ENCODE assay signal across 20 cellular contexts in genomic region chr21:29205988-29206387, GRCh38.
A peak's percentile ranks its signal among the peaks of the same experiment; 100 is the strongest.
DNase-seq lines count a peak whose midpoint lies in the region; ATAC-seq and TF ChIP-seq lines count a peak whose summit lies in the region.
"Had no signal": no experiment of that assay in that cellular context is flagged by ENCODE, and none has a peak within 500 bp of the region (broad histone marks: within the 10 kb centered on the region; RNA-seq: fewer than 3 reads in every experiment).

No MANE protein-coding gene starts in this region.

- peak; percentile 32 for ATAC-seq in esophagus mucosa
- no peak for ATAC-seq in CD8-positive, alpha-beta T cell
- ATAC-seq: GM23338, HCT116, HepG2 had no signal

- no peak overlapping the region for H3K4me3 ChIP-seq in prostate gland
- H3K4me3 ChIP-seq in CD8-positive, alpha-beta T cell (ENCODE audit: low read depth, low read length) = no peak overlapping the region
- H3K4me3 ChIP-seq: BLaER1 treated with 17β-estradiol and CSF1 and Interleukin-3, amounts not matched to agents 10 nM and 100 nM; GM23338 had no signal

- H3K9me3 Mint-ChIP-seq in CD8-positive, alpha-beta T cell = peaks cover 15% of the 10 kb centered on the region

- H3K36me3 ChIP-seq in prostate gland = no peaks in the 10 kb centered on the region
- no peaks in the 10 kb centered on the region for H3K36me3 ChIP-seq in CD8-positive, alpha-beta T cell (ENCODE audit: insufficient read depth, low read length)

- no peak for TF ChIP-seq CTCF in prostate gland (IDR thresholded peaks at IDR 0.05)
- TF ChIP-seq CTCF in CD8-positive, alpha-beta T cell (IDR thresholded peaks at IDR 0.05) = no peak

- no peak for TF ChIP-seq POLR2A in prostate gland (IDR thresholded peaks at IDR 0.05)

- WGBS in prostate gland = 68% methylated on average over 3 of the region's 3 CpGs

- peak overlapping the region; percentile 31 to 47 for H3K27ac ChIP-seq in prostate gland
- H3K27ac ChIP-seq in CD8-positive, alpha-beta T cell (ENCODE audit: low read depth, low read length) = no peak overlapping the region
- H3K27ac ChIP-seq: 22Rv1, KMS-11 had no signal

- DNase-seq in NCI-H2227 treated with DMSO at 0.1 percent for 48 hours (lab: John Stamatoyannopoulos, UW) (peak; percentile 23), NCI-H2227 (lab: John Stamatoyannopoulos, UW; ENCODE audit: unreplicated experiment) (no peak), prostate gland (ENCODE audit: low spot score) (no peak), putamen (ENCODE audit: low spot score) (no peak)
- no peak for DNase-seq in activated T-cell treated with anti-CD3 and anti-CD28 coated beads, Interleukin-2, amount 50 U/mL, for 1 hour
- DNase-seq in CD8-positive, alpha-beta T cell = no peak
- DNase-seq: CD8-positive, alpha-beta memory T cell; COR-L47; DMS79; GDM1; H7; HFFc6 had no signal

- H3K4me3 Mint-ChIP-seq in CD8-positive, alpha-beta T cell = no peak overlapping the region
- H3K4me3 Mint-ChIP-seq: B cell; CD8-positive, alpha-beta memory T cell; GM23338; HFFc6 had no signal

- H3K4me1 Mint-ChIP-seq in CD8-positive, alpha-beta T cell (ENCODE audit: low read depth) = no peaks in the 10 kb centered on the region
- H3K4me1 Mint-ChIP-seq: CD8-positive, alpha-beta memory T cell; GM23338 had no signal

- no peaks in the 10 kb centered on the region for H3K36me3 Mint-ChIP-seq in CD8-positive, alpha-beta T cell

- POLR2A ChIA-PET in CD8-positive, alpha-beta T cell (lab: Charles Lee) = interaction anchor here (0.6 kb wide), 1 partner anchor 398 kb away, joined by 3 read pairs; no protein-coding TSS in a partner anchor

- H3K27me3 Mint-ChIP-seq in CD8-positive, alpha-beta T cell (ENCODE audit: low read depth) = peaks cover 2% of the 10 kb centered on the region
- H3K27me3 Mint-ChIP-seq: B cell had no signal

- H3K27me3 ChIP-seq in prostate gland (replicated peaks; ENCODE audit: insufficient read depth) = no peaks in the 10 kb centered on the region
- H3K27me3 ChIP-seq in CD8-positive, alpha-beta T cell (ENCODE audit: insufficient read depth, low read length) = no peaks in the 10 kb centered on the region
- H3K27me3 ChIP-seq: BLaER1 treated with 17β-estradiol and CSF1 and Interleukin-3, amounts not matched to agents 10 nM and 100 nM had no signal

- H3K9me3 ChIP-seq in prostate gland = no peaks in the 10 kb centered on the region
- no peaks in the 10 kb centered on the region for H3K9me3 ChIP-seq in CD8-positive, alpha-beta T cell (ENCODE audit: low read length)

- no peak overlapping the region for H3K27ac Mint-ChIP-seq in CD8-positive, alpha-beta T cell
- H3K27ac Mint-ChIP-seq: B cell; CD8-positive, alpha-beta memory T cell; GM23338; HFFc6 had no signal

- no peaks in the 10 kb centered on the region for H3K4me1 ChIP-seq in prostate gland (replicated peaks)
- H3K4me1 ChIP-seq in CD8-positive, alpha-beta T cell (ENCODE audit: insufficient read depth, low read length) = no peaks in the 10 kb centered on the region

- CTCF ChIA-PET in CD8-positive, alpha-beta T cell (lab: Charles Lee) = no interaction called here

- intact Hi-C loops in prostate gland (cut with DNase I) = no loop called here
- intact Hi-C loops in CD8-positive, alpha-beta T cell (cut with DNase I, micrococcal nuclease) = loop anchor here in 1 of 2 experiments (10.0 kb wide), 1 partner anchor 59 kb away; no protein-coding TSS in a partner anchor
